Comparison of ENCODE assay signal across 8 cellular contexts in genomic region chr1:77779529-77780281, GRCh38. TPM values are rescaled to one million over a fixed set of nuclear protein-coding genes. Genes with fewer than 3 reads are reported as not detected.
DNase-seq lines count a peak whose midpoint lies in the region; ATAC-seq, FAIRE-seq and TF ChIP-seq lines count a peak whose summit lies in the region.

TSS of gene MIGA1 (plus strand) at chr1:77779649. CDS start at chr1:77783253, 3,604 bp downstream.

- FAIRE-seq in H54 (lab: Jason Lieb, UNC): peak; percentile 97

- H3K36me3 Mint-ChIP-seq in activated T-helper 2 cell treated with anti-CD3 and anti-CD28 coated beads, Interferon-gamma antibody, Interleukin-2, Interleukin-4, amounts not matched to agents 10 μg/mL and 5 μg/mL and 100 μg/mL, durations not matched to agents 14 hours and 24 hours and 36 hours (ENCODE audit: low read depth): peaks cover 17% of the 10 kb centered on the region
- H3K36me3 Mint-ChIP-seq in natural killer cell treated with Interleukin-12 subunit alpha and Interleukin-12 subunit beta and Interleukin-15 and Interleukin-18, amount 100 ng/mL, for 72 hours: peaks cover 10% of the 10 kb centered on the region

- H3K4me1 Mint-ChIP-seq in activated T-helper 2 cell treated with anti-CD3 and anti-CD28 coated beads, Interferon-gamma antibody, Interleukin-2, Interleukin-4, amounts not matched to agents 10 μg/mL and 5 μg/mL and 100 μg/mL, durations not matched to agents 14 hours and 24 hours and 36 hours (ENCODE audit: low read depth): peaks cover 26% of the 10 kb centered on the region
- peaks cover 16 to 33% of the 10 kb centered on the region in 2 donors for H3K4me1 Mint-ChIP-seq in natural killer cell treated with Interleukin-12 subunit alpha and Interleukin-12 subunit beta and Interleukin-15 and Interleukin-18, amount 100 ng/mL, for 72 hours (ENCODE audit: low read depth in 2 of 2)

- H3K4me3 ChIP-seq in fibroblast of pulmonary artery (replicated peaks; ENCODE audit: low read depth, low read length): peak within 1 kb of the TSS; percentile 90

- ATAC-seq in natural killer cell treated with Interleukin-12 subunit alpha and Interleukin-12 subunit beta and Interleukin-15 and Interleukin-18, amount 100 ng/mL, for 72 hours: peak; percentile 95 to 97

- POLR2A ChIA-PET in RWPE1 (lab: Yijun Ruan, JAX; ENCODE audit: low non-redundant PET): no interaction called here

- peak within 1 kb of the TSS; percentile 73 for H3K27ac ChIP-seq in RWPE1

- no peaks in the 10 kb centered on the region for H3K27me3 Mint-ChIP-seq in activated T-helper 2 cell treated with anti-CD3 and anti-CD28 coated beads, Interferon-gamma antibody, Interleukin-2, Interleukin-4, amounts not matched to agents 10 μg/mL and 5 μg/mL and 100 μg/mL, durations not matched to agents 14 hours and 24 hours and 36 hours (ENCODE audit: low read depth)
- H3K27me3 Mint-ChIP-seq in natural killer cell treated with Interleukin-12 subunit alpha and Interleukin-12 subunit beta and Interleukin-15 and Interleukin-18, amount 100 ng/mL, for 72 hours: no peaks in the 10 kb centered on the region

- TF ChIP-seq POLR2A in H54 (IDR thresholded peaks at IDR 0.05; ENCODE audit: low read depth, low read length): peak; percentile 73

- CTCF ChIA-PET in RWPE1 (lab: Yijun Ruan, JAX): interaction anchor here (0.5 to 0.8 kb wide), 2 partner anchors 92 to 193 kb away, joined by 3 read pairs; no protein-coding TSS in a partner anchor

- no peak for TF ChIP-seq CTCF in RWPE1 (conservative IDR thresholded peaks at IDR 0.05; ENCODE audit: low read depth)
- TF ChIP-seq CTCF in fibroblast of pulmonary artery (IDR thresholded peaks at IDR 0.05; ENCODE audit: low read length, missing control alignments): no peak

- H3K4me3 Mint-ChIP-seq in activated T-helper 2 cell treated with anti-CD3 and anti-CD28 coated beads, Interferon-gamma antibody, Interleukin-2, Interleukin-4, amounts not matched to agents 10 μg/mL and 5 μg/mL and 100 μg/mL, durations not matched to agents 14 hours and 24 hours and 36 hours (ENCODE audit: low read depth): peak within 1 kb of the TSS; percentile 90
- H3K4me3 Mint-ChIP-seq in natural killer cell treated with Interleukin-12 subunit alpha and Interleukin-12 subunit beta and Interleukin-15 and Interleukin-18, amount 100 ng/mL, for 72 hours: peak within 1 kb of the TSS; percentile 99

- DNase-seq in ELF-1 (ENCODE audit: low read depth, low spot score) (peak; percentile 93), H54 (ENCODE audit: insufficient read length, low spot score) (peak; percentile 70), LoVo (ENCODE audit: low spot score) (peak; percentile 92), RWPE1 (ENCODE audit: low spot score) (peak; percentile 86), fibroblast of pulmonary artery (ENCODE audit: low read depth) (peak; percentile 92)
- peak; percentile 81 for DNase-seq in activated T-helper 2 cell treated with anti-CD3 and anti-CD28 coated beads, Interferon-gamma antibody, Interleukin-2, Interleukin-4, amounts not matched to agents 10 μg/mL and 5 μg/mL and 100 μg/mL, durations not matched to agents 14 hours and 24 hours and 36 hours (ENCODE audit: low spot score)
- peak; percentile 89 for DNase-seq in natural killer cell treated with Interleukin-12 subunit alpha and Interleukin-12 subunit beta and Interleukin-15 and Interleukin-18, amount 100 ng/mL, for 72 hours (ENCODE audit: low spot score)
- DNase-seq in stimulated activated naive CD4-positive, alpha-beta T cell treated with Interleukin-2 at 50 U/mL for 16 hours (lab: John Stamatoyannopoulos, UW): peak; percentile 84

- H3K9me3 Mint-ChIP-seq in activated T-helper 2 cell treated with anti-CD3 and anti-CD28 coated beads, Interferon-gamma antibody, Interleukin-2, Interleukin-4, amounts not matched to agents 10 μg/mL and 5 μg/mL and 100 μg/mL, durations not matched to agents 14 hours and 24 hours and 36 hours: peaks cover 3% of the 10 kb centered on the region
- H3K9me3 Mint-ChIP-seq in natural killer cell treated with Interleukin-12 subunit alpha and Interleukin-12 subunit beta and Interleukin-15 and Interleukin-18, amount 100 ng/mL, for 72 hours: no peaks in the 10 kb centered on the region

- peak within 1 kb of the TSS; percentile 77 for H3K27ac Mint-ChIP-seq in activated T-helper 2 cell treated with anti-CD3 and anti-CD28 coated beads, Interferon-gamma antibody, Interleukin-2, Interleukin-4, amounts not matched to agents 10 μg/mL and 5 μg/mL and 100 μg/mL, durations not matched to agents 14 hours and 24 hours and 36 hours
- peak within 1 kb of the TSS; percentile 78 to 83 for H3K27ac Mint-ChIP-seq in natural killer cell treated with Interleukin-12 subunit alpha and Interleukin-12 subunit beta and Interleukin-15 and Interleukin-18, amount 100 ng/mL, for 72 hours

- intact Hi-C loops in activated T-helper 2 cell treated with anti-CD3 and anti-CD28 coated beads, Interferon-gamma antibody, Interleukin-2, Interleukin-4, amounts not matched to agents 10 μg/mL and 5 μg/mL and 100 μg/mL, durations not matched to agents 14 hours and 24 hours and 36 hours (cut with micrococcal nuclease): loop anchor here (1.0 kb wide), 2 partner anchors 20 to 97 kb away; partner anchors contain the start of genes USP33 and ZZZ3

RNA-seq across cellular contexts. Expression of gene MIGA1, which starts in this region (rescaled TPM):
- total RNA-seq in activated T-helper 2 cell treated with anti-CD3 and anti-CD28 coated beads, Interferon-gamma antibody, Interleukin-2, Interleukin-4, amounts not matched to agents 10 μg/mL and 5 μg/mL and 100 μg/mL, durations not matched to agents 14 hours and 24 hours and 36 hours: 8.4 and 9.4 TPM in 2 replicates
- total RNA-seq in natural killer cell treated with Interleukin-12 subunit alpha and Interleukin-12 subunit beta and Interleukin-15 and Interleukin-18, amount 100 ng/mL, for 72 hours: 10 to 100 TPM; 13.3 to 14.0 TPM

Comparison
In these comparisons a context has a peak if more than half of its experiments do, and no peak if none do; other contexts are left out.
1. Peak in every context shown above with its lines: DNase-seq, ATAC-seq, H3K4me3 ChIP-seq and H3K27ac ChIP-seq.